In genomic region chr11:111097191-111097590, GRCh38 we compare ENCODE assay signal across 10 cellular contexts.
DNase-seq lines count a peak whose midpoint lies in the region; ATAC-seq and TF ChIP-seq lines count a peak whose summit lies in the region.
"Had no signal": no experiment of that assay in that cellular context is flagged by ENCODE, and none has a peak within 500 bp of the region (broad histone marks: within the 10 kb centered on the region; RNA-seq: fewer than 3 reads in every experiment).

No MANE protein-coding gene starts in this region.

- ATAC-seq in GM18909 (IDR thresholded peaks at IDR 0.05; ENCODE audit: poor library complexity, unreplicated experiment): peak; percentile 55
- peak in 6 of 8 donors; percentile 46 to 82 (median 66) for ATAC-seq in heart right ventricle
- ATAC-seq in esophagus mucosa: no peak
- no peak for ATAC-seq in HG03432 (IDR thresholded peaks at IDR 0.05; ENCODE audit: unreplicated experiment)
- ATAC-seq: gastrocnemius medialis had no signal

- H3K9me3 ChIP-seq in heart right ventricle (peaks cover 0 to 5% (median 0%) of the 10 kb centered on the region in 11 donors), sigmoid colon (no peaks in the 10 kb centered on the region)
- H3K9me3 ChIP-seq: gastrocnemius medialis had no signal

- DNase-seq in RPMI7951 (ENCODE audit: low read depth) (peak; percentile 56), heart right ventricle (peak; percentile 38 to 42), sigmoid colon (no peak)
- no peak for DNase-seq in stimulated activated CD4-positive, alpha-beta T cell treated with anti-CD3 and anti-CD28 coated beads, Interleukin-2, amount 100 ng/mL, for 48 hours
- no peak for DNase-seq in activated CD4-positive, alpha-beta T cell treated with anti-CD3 and anti-CD28 coated beads, Interleukin-2, amount 50 U/mL, for 4 hours
- DNase-seq: activated CD4-positive, alpha-beta T cell treated with anti-CD3 and anti-CD28 coated beads, Interleukin-2, amount 10 ng/mL, durations not matched to agents 24 days and 14 days; gastrocnemius medialis had no signal

- H3K4me1 ChIP-seq in heart right ventricle: no peaks in the 10 kb centered on the region
- no peaks in the 10 kb centered on the region for H3K4me1 ChIP-seq in sigmoid colon
- H3K4me1 ChIP-seq: gastrocnemius medialis had no signal

- TF ChIP-seq CTCF in heart right ventricle (IDR thresholded peaks at IDR 0.05) (no peak), sigmoid colon (IDR thresholded peaks at IDR 0.05) (no peak)

- H3K27me3 ChIP-seq in heart right ventricle: peaks cover 0 to 4% (median 0%) of the 10 kb centered on the region in 7 donors
- H3K27me3 ChIP-seq in sigmoid colon: no peaks in the 10 kb centered on the region
- H3K27me3 ChIP-seq: gastrocnemius medialis had no signal

- peak overlapping the region in 8 of 10 donors; percentile 12 to 46 (median 34) for H3K4me3 ChIP-seq in heart right ventricle
- peak overlapping the region in 3 of 4 donors; percentile 24 to 31 (median 30) for H3K4me3 ChIP-seq in sigmoid colon

- WGBS in heart right ventricle, 2 donors: 46 to 55% methylated on average over 11 of the region's 11 CpGs
- 44 to 62% methylated on average over 11 of the region's 11 CpGs for WGBS in sigmoid colon, 2 donors

- intact Hi-C loops in heart right ventricle (cut with DNase I): no loop called here
- intact Hi-C loops in sigmoid colon (cut with DNase I): no loop called here

- H3K36me3 ChIP-seq in heart right ventricle (no peaks in the 10 kb centered on the region), sigmoid colon (no peaks in the 10 kb centered on the region)
- H3K36me3 ChIP-seq: gastrocnemius medialis had no signal

- no peak for TF ChIP-seq EP300 in sigmoid colon (IDR thresholded peaks at IDR 0.05)

- H3K27ac ChIP-seq in heart right ventricle (peak overlapping the region in 1 of 10 donors; percentile 41), sigmoid colon (no peak overlapping the region)
- H3K27ac ChIP-seq: gastrocnemius medialis had no signal

- no peak for TF ChIP-seq POLR2A in sigmoid colon (IDR thresholded peaks at IDR 0.05)

Comparison
In these comparisons a context has a peak if more than half of its experiments do, and no peak if none do; other contexts are left out.
1. ATAC-seq: peak in GM18909 (single experiment) and heart right ventricle (6 of 8); none in esophagus mucosa (single experiment) and HG03432 (single experiment).
2. DNase-seq: peak in RPMI7951 (single experiment) and heart right ventricle (2 of 2); none in sigmoid colon (single experiment), stimulated activated CD4-positive, alpha-beta T cell treated with anti-CD3 and anti-CD28 coated beads, Interleukin-2, amount 100 ng/mL, for 48 hours (0 of 2) and activated CD4-positive, alpha-beta T cell treated with anti-CD3 and anti-CD28 coated beads, Interleukin-2, amount 50 U/mL, for 4 hours (0 of 2).